ENCODE assay signal across 12 cellular contexts in genomic region chr11:109956124-109956793, GRCh38.
DNase-seq lines count a peak whose midpoint lies in the region; ATAC-seq and TF ChIP-seq lines count a peak whose summit lies in the region.
"Had no signal": no experiment of that assay in that cellular context is flagged by ENCODE, and none has a peak within 500 bp of the region (broad histone marks: within the 10 kb centered on the region; RNA-seq: fewer than 3 reads in every experiment).

No MANE protein-coding gene starts in this region.

- peak; percentile 54 for DNase-seq in NCI-H345 (lab: John Stamatoyannopoulos, UW)
- DNase-seq in spleen = no peak
- no peak for DNase-seq in activated naive CD4-positive, alpha-beta T cell treated with anti-CD3 and anti-CD28 coated beads, Interleukin-2, amount 50 U/mL, for 72 hours (ENCODE audit: low spot score in 2 of 2)
- DNase-seq in putamen (ENCODE audit: low spot score) = no peak
- DNase-seq in left lobe of liver (ENCODE audit: low spot score) = no peak
- DNase-seq: colonic mucosa, GF-D8 had no signal

- intact Hi-C loops in spleen (cut with DNase I; ENCODE audit: low total_unique reads) = no loop called here

- peaks cover 0 to 10% (median 0%) of the 10 kb centered on the region in 6 donors for H3K4me1 ChIP-seq in spleen
- H3K4me1 ChIP-seq: colonic mucosa had no signal

- H3K36me3 Mint-ChIP-seq in activated naive CD4-positive, alpha-beta T cell treated with anti-CD3 and anti-CD28 coated beads, Interleukin-2, amount 50 U/mL, for 72 hours = no peaks in the 10 kb centered on the region

- no peak overlapping the region for H3K4me3 ChIP-seq in spleen
- H3K4me3 ChIP-seq: colonic mucosa had no signal

- no peak overlapping the region for H3K27ac ChIP-seq in spleen
- H3K27ac ChIP-seq: colonic mucosa, RWPE1 had no signal

- no peaks in the 10 kb centered on the region for H3K9me3 ChIP-seq in spleen
- H3K9me3 ChIP-seq: colonic mucosa had no signal

- H3K36me3 ChIP-seq in spleen = no peaks in the 10 kb centered on the region
- H3K36me3 ChIP-seq: colonic mucosa had no signal

- TF ChIP-seq POLR2A in spleen (IDR thresholded peaks at IDR 0.05) = no peak

- no peak overlapping the region for H3K27ac Mint-ChIP-seq in activated naive CD4-positive, alpha-beta T cell treated with anti-CD3 and anti-CD28 coated beads, Interleukin-2, amount 50 U/mL, for 72 hours

- no peak for TF ChIP-seq CTCF in spleen (IDR thresholded peaks at IDR 0.05 in 8 of 11, conservative IDR thresholded peaks at IDR 0.05 in 3 of 11)

- ATAC-seq in GM18502 (IDR thresholded peaks at IDR 0.05; ENCODE audit: poor library complexity, unreplicated experiment) = peak; percentile 84
- peak; percentile 80 for ATAC-seq in GM19351 (IDR thresholded peaks at IDR 0.05; ENCODE audit: unreplicated experiment)
- ATAC-seq in HG02943 (IDR thresholded peaks at IDR 0.05; ENCODE audit: low read depth, unreplicated experiment) = peak; percentile 84
- ATAC-seq in activated naive CD4-positive, alpha-beta T cell treated with anti-CD3 and anti-CD28 coated beads, Interleukin-2, amount 50 U/mL, for 72 hours = no peak
- ATAC-seq in left lobe of liver = no peak

- no peaks in the 10 kb centered on the region for H3K27me3 ChIP-seq in spleen (replicated peaks in 1 of 7)
- H3K27me3 ChIP-seq: colonic mucosa had no signal

- WGBS in spleen, 5 donors = 71 to 78% (median 76%) methylated on average over 3 of the region's 3 CpGs

- no peaks in the 10 kb centered on the region for H3K9me3 Mint-ChIP-seq in activated naive CD4-positive, alpha-beta T cell treated with anti-CD3 and anti-CD28 coated beads, Interleukin-2, amount 50 U/mL, for 72 hours
- H3K9me3 Mint-ChIP-seq: neural crest cell had no signal

Comparison
In these comparisons a context has a peak if more than half of its experiments do, and no peak if none do; other contexts are left out.
1. ATAC-seq: peak in GM18502 (single experiment), GM19351 (single experiment) and HG02943 (single experiment); none in activated naive CD4-positive, alpha-beta T cell treated with anti-CD3 and anti-CD28 coated beads, Interleukin-2, amount 50 U/mL, for 72 hours (0 of 2) and left lobe of liver (single experiment).